ENCODE assay signal across 8 cellular contexts in the genomic region with DNA sequence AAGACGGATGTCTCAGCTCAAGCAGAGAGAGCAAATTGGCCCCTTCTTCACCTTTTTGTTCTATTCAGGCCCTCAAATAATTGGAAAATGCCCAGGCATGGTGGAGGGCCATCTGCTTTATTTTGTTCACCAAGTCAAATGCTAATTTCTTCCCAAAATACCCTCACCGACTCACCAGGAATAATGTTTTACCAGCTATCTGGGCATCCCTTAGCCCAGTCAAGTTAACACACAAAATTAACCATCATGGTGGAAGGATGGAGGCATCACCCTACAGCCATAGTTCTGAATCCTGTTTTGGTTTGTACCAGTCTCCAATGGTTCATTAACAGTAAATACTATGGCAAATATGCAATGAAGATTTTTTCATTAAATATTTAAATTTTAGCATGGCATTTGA. TPM values are rescaled to one million over a fixed set of nuclear protein-coding genes. Genes with fewer than 3 reads are reported as not detected.
"Had no signal": no experiment of that assay in that cellular context is flagged by ENCODE, and none has a peak within 500 bp of the region (broad histone marks: within the 10 kb centered on the region; RNA-seq: fewer than 3 reads in every experiment).

No MANE protein-coding gene starts in this region.

- H3K27ac ChIP-seq: GM23248 had no signal

- H3K9ac ChIP-seq: GM23248 had no signal

- DNase-seq: GM23248, GOT3, H7, IMR-90 had no signal

- H3K36me3 ChIP-seq: HAP-1 had no signal

- H2AFZ ChIP-seq: GM23248 had no signal

- H3K9me3 ChIP-seq: HAP-1 had no signal

- H3K4me3 ChIP-seq: GM23248, HAP-1, K562 had no signal

- ATAC-seq: HCT116, K562 had no signal

- H3K4me1 ChIP-seq: HAP-1 had no signal

RNA-seq across cellular contexts. Expression of a gene that starts 51.7 kb away (rescaled TPM):
- total RNA-seq: H4, K562 had no signal
